20 cellular contexts compared by ENCODE assay signal in genomic region chr1:160838876-160839275, GRCh38. TPM values are rescaled to one million over a fixed set of nuclear protein-coding genes. Genes with fewer than 3 reads are reported as not detected.
DNase-seq lines count a peak whose midpoint lies in the region; ATAC-seq lines count a peak whose summit lies in the region.
"Had no signal": no experiment of that assay in that cellular context is flagged by ENCODE, and none has a peak within 500 bp of the region (broad histone marks: within the 10 kb centered on the region; RNA-seq: fewer than 3 reads in every experiment).

No MANE protein-coding gene starts in this region.

- intact Hi-C loops in left ventricle myocardium superior (cut with micrococcal nuclease): loop anchor here (10.0 kb wide), 1 partner anchor 116 kb away; the partner anchor contains the start of gene ITLN2

- POLR2A ChIA-PET in activated CD4-positive, alpha-beta T cell treated with anti-CD3 and anti-CD28 coated beads, Interleukin-2, amount 10 ng/mL, durations not matched to agents 7 days and 5 days (lab: Charles Lee): no interaction called here
- POLR2A ChIA-PET in naive thymus-derived CD8-positive, alpha-beta T cell (lab: Charles Lee): interaction anchor here (1.0 to 5.8 kb wide), 7 partner anchors 17 to 231 kb away, joined by 3 to 65 read pairs (median 7); partner anchors contain the start of genes ARHGAP30, CD48 and LY9

- H3K27me3 Mint-ChIP-seq in activated CD4-positive, alpha-beta T cell treated with anti-CD3 and anti-CD28 coated beads, Interleukin-2, amount 10 ng/mL, durations not matched to agents 7 days and 5 days: no peaks in the 10 kb centered on the region
- H3K27me3 Mint-ChIP-seq in naive thymus-derived CD8-positive, alpha-beta T cell: no peaks in the 10 kb centered on the region
- H3K27me3 Mint-ChIP-seq: stimulated activated naive B cell treated with anti-CD40 and anti-IgM and Interleukin-4, amounts not matched to agents 10 μg/mL and 1 μg/mL and 100 μg/mL, for 72 hours had no signal

- H3K4me1 Mint-ChIP-seq in activated CD4-positive, alpha-beta T cell treated with anti-CD3 and anti-CD28 coated beads, Interleukin-2, amount 10 ng/mL, durations not matched to agents 7 days and 5 days: peaks cover 60% of the 10 kb centered on the region
- H3K4me1 Mint-ChIP-seq in naive thymus-derived CD8-positive, alpha-beta T cell: peaks cover 36 to 90% (median 83%) of the 10 kb centered on the region in 4 donors

- peak; percentile 36 for DNase-seq in activated CD4-positive, alpha-beta T cell treated with anti-CD3 and anti-CD28 coated beads, Interleukin-2, amount 10 ng/mL, durations not matched to agents 7 days and 5 days
- no peak for DNase-seq in activated CD4-positive, alpha-beta T cell treated with anti-CD3 and anti-CD28 coated beads for 48 hours
- peak; percentile 77 for DNase-seq in Jurkat, Clone E6-1 (ENCODE audit: low read depth, low spot score)
- peak; percentile 43 to 50 for DNase-seq in activated T-cell treated with anti-CD3 and anti-CD28 coated beads, Interleukin-2, amount 50 U/mL, for 48 hours
- DNase-seq in naive thymus-derived CD8-positive, alpha-beta T cell: peak in 7 of 10 donors; percentile 21 to 59 (median 28)
- DNase-seq in left ventricle myocardium superior (no peak), NCI-H82 treated with DMSO at 0.1 percent for 48 hours (lab: John Stamatoyannopoulos, UW; ENCODE audit: unreplicated experiment) (no peak), inferior parietal cortex (ENCODE audit: extremely low spot score) (no peak)
- DNase-seq: GOT3; left lung; NCI-H1930; NCI-H446 treated with DMSO at 0.1 percent for 48 hours; retina; stimulated activated naive B cell treated with anti-CD40 and anti-IgM and Interleukin-4, amounts not matched to agents 10 μg/mL and 1 μg/mL and 100 μg/mL, for 72 hours; upper lobe of left lung had no signal

- H3K9me3 Mint-ChIP-seq in activated CD4-positive, alpha-beta T cell treated with anti-CD3 and anti-CD28 coated beads, Interleukin-2, amount 10 ng/mL, durations not matched to agents 7 days and 5 days: no peaks in the 10 kb centered on the region
- no peaks in the 10 kb centered on the region for H3K9me3 Mint-ChIP-seq in naive thymus-derived CD8-positive, alpha-beta T cell
- H3K9me3 Mint-ChIP-seq: stimulated activated naive B cell treated with anti-CD40 and anti-IgM and Interleukin-4, amounts not matched to agents 10 μg/mL and 1 μg/mL and 100 μg/mL, for 72 hours had no signal

- peak in 1 of 2 donors; percentile 9 for ATAC-seq in naive thymus-derived CD8-positive, alpha-beta T cell
- ATAC-seq in left ventricle myocardium superior: no peak
- ATAC-seq: A549; left lung; stimulated activated naive B cell treated with anti-CD40 and anti-IgM and Interleukin-4, amounts not matched to agents 10 μg/mL and 1 μg/mL and 100 μg/mL, for 72 hours had no signal

- peaks cover 2% of the 10 kb centered on the region for H3K36me3 Mint-ChIP-seq in activated CD4-positive, alpha-beta T cell treated with anti-CD3 and anti-CD28 coated beads, Interleukin-2, amount 10 ng/mL, durations not matched to agents 7 days and 5 days (ENCODE audit: low read depth)
- peaks cover 0 to 9% (median 2%) of the 10 kb centered on the region in 3 donors for H3K36me3 Mint-ChIP-seq in naive thymus-derived CD8-positive, alpha-beta T cell
- H3K36me3 Mint-ChIP-seq: stimulated activated naive B cell treated with anti-CD40 and anti-IgM and Interleukin-4, amounts not matched to agents 10 μg/mL and 1 μg/mL and 100 μg/mL, for 72 hours had no signal

- peak overlapping the region; percentile 17 for H3K4me3 Mint-ChIP-seq in activated CD4-positive, alpha-beta T cell treated with anti-CD3 and anti-CD28 coated beads, Interleukin-2, amount 10 ng/mL, durations not matched to agents 7 days and 5 days
- peak overlapping the region; percentile 73 to 92 (median 86) for H3K4me3 Mint-ChIP-seq in naive thymus-derived CD8-positive, alpha-beta T cell
- H3K4me3 Mint-ChIP-seq: CD14-positive monocyte had no signal

- CTCF ChIA-PET in activated CD4-positive, alpha-beta T cell treated with anti-CD3 and anti-CD28 coated beads, Interleukin-2, amount 10 ng/mL, durations not matched to agents 7 days and 5 days (lab: Charles Lee): interaction anchor here (0.8 to 6.5 kb wide), 4 partner anchors 20 to 132 kb away, joined by 3 to 87 read pairs (median 15); partner anchors contain the start of gene ITLN2

- H3K27ac Mint-ChIP-seq in activated CD4-positive, alpha-beta T cell treated with anti-CD3 and anti-CD28 coated beads, Interleukin-2, amount 10 ng/mL, durations not matched to agents 7 days and 5 days: peak overlapping the region; percentile 93
- H3K27ac Mint-ChIP-seq in naive thymus-derived CD8-positive, alpha-beta T cell: peak overlapping the region; percentile 85 to 96 (median 94)

- no peak overlapping the region; the same call in 1 of the 2 replicates for H3K4me3 ChIP-seq in Jurkat, Clone E6-1 (ENCODE audit: low read length)
- H3K4me3 ChIP-seq: A549, esophagus muscularis mucosa, left lung, upper lobe of left lung had no signal

RNA-seq across cellular contexts. Expression of gene CD244, which starts 23.8 kb away (rescaled TPM):
- 1 to 10 TPM; 1.8 to 2.1 TPM for total RNA-seq in activated CD4-positive, alpha-beta T cell treated with anti-CD3 and anti-CD28 coated beads, Interleukin-2, amount 10 ng/mL, durations not matched to agents 7 days and 5 days
- polyA plus RNA-seq in Jurkat, Clone E6-1 (2012; ENCODE audit: insufficient read depth, insufficient read length): 4.5 TPM
- total RNA-seq in naive thymus-derived CD8-positive, alpha-beta T cell: under 1 TPM; 0.62 to 0.66 TPM
- 10 to 100 TPM; 11.7 to 82.2 (median 16.1) TPM for polyA plus RNA-seq in naive thymus-derived CD8-positive, alpha-beta T cell
- total RNA-seq in left ventricle myocardium superior: 0.27 TPM

RNA-seq across cellular contexts. Expression of gene LY9, which starts 42.9 kb away (rescaled TPM):
- 10 to 100 TPM; 45.9 to 49.0 TPM for total RNA-seq in activated CD4-positive, alpha-beta T cell treated with anti-CD3 and anti-CD28 coated beads, Interleukin-2, amount 10 ng/mL, durations not matched to agents 7 days and 5 days
- 22.6 TPM for polyA plus RNA-seq in Jurkat, Clone E6-1 (2012; ENCODE audit: insufficient read depth, insufficient read length)
- 100 to 1,000 TPM; 150 to 156 TPM for total RNA-seq in naive thymus-derived CD8-positive, alpha-beta T cell
- polyA plus RNA-seq in naive thymus-derived CD8-positive, alpha-beta T cell: 100 to 1,000 TPM; 167 to 223 (median 189) TPM
- not detected for total RNA-seq in left ventricle myocardium superior

RNA-seq across cellular contexts. Expression of gene ITLN1, which starts 46.1 kb away (rescaled TPM):
- not detected for total RNA-seq in activated CD4-positive, alpha-beta T cell treated with anti-CD3 and anti-CD28 coated beads, Interleukin-2, amount 10 ng/mL, durations not matched to agents 7 days and 5 days
- polyA plus RNA-seq in Jurkat, Clone E6-1 (2012; ENCODE audit: insufficient read depth, insufficient read length): not detected
- total RNA-seq in naive thymus-derived CD8-positive, alpha-beta T cell: not detected
- not detected for polyA plus RNA-seq in naive thymus-derived CD8-positive, alpha-beta T cell
- 65.8 TPM for total RNA-seq in left ventricle myocardium superior
- total RNA-seq: activated CD8-positive, alpha-beta memory T cell treated with anti-CD3 and anti-CD28 coated beads for 36 hours; bronchial epithelial cell had no signal
- polyA plus RNA-seq: A549 had no signal

Comparison
In these comparisons a context has a peak if more than half of its experiments do, and no peak if none do; other contexts are left out.
1. DNase-seq: peak in activated CD4-positive, alpha-beta T cell treated with anti-CD3 and anti-CD28 coated beads, Interleukin-2, amount 10 ng/mL, durations not matched to agents 7 days and 5 days (single experiment), Jurkat, Clone E6-1 (single experiment), activated T-cell treated with anti-CD3 and anti-CD28 coated beads, Interleukin-2, amount 50 U/mL, for 48 hours (2 of 2) and naive thymus-derived CD8-positive, alpha-beta T cell (7 of 10); none in activated CD4-positive, alpha-beta T cell treated with anti-CD3 and anti-CD28 coated beads for 48 hours (single experiment), left ventricle myocardium superior (single experiment), NCI-H82 treated with DMSO at 0.1 percent for 48 hours (single experiment) and inferior parietal cortex (single experiment).
2. RNA of gene LY9, which starts 42.9 kb away (total RNA-seq): 150 to 156 TPM in naive thymus-derived CD8-positive, alpha-beta T cell and 45.9 to 49.0 TPM in activated CD4-positive, alpha-beta T cell treated with anti-CD3 and anti-CD28 coated beads, Interleukin-2, amount 10 ng/mL, durations not matched to agents 7 days and 5 days; not detected in left ventricle myocardium superior (single experiment); every median in the first group is over 10 times any median in the second.
3. RNA of gene ITLN1, which starts 46.1 kb away (total RNA-seq): 65.8 TPM in left ventricle myocardium superior (single experiment); not detected in activated CD4-positive, alpha-beta T cell treated with anti-CD3 and anti-CD28 coated beads, Interleukin-2, amount 10 ng/mL, durations not matched to agents 7 days and 5 days and not detected in naive thymus-derived CD8-positive, alpha-beta T cell; every median in the first group is over 10 times any median in the second.